In genomic region chr7:123770378-123770777, GRCh38 we compare ENCODE assay signal across 8 cellular contexts. TPM values are rescaled to one million over a fixed set of nuclear protein-coding genes. Genes with fewer than 3 reads are reported as not detected.
A peak's percentile ranks its signal among the peaks of the same experiment; 100 is the strongest.
DNase-seq lines count a peak whose midpoint lies in the region; ATAC-seq, FAIRE-seq and TF ChIP-seq lines count a peak whose summit lies in the region.

No MANE protein-coding gene starts in this region.

- no TSS peak for BruUV-seq in GM12878 (replicated peaks; lab: Mats Ljungman, UMichigan)

- RAD21 ChIA-PET in GM12878 (lab: Charles Lee; ENCODE audit: unreplicated experiment), result interaction anchor here (0.7 to 3.7 kb wide), 6 partner anchors 12 to 94 kb away, joined by 3 to 15 read pairs (median 4); no protein-coding TSS in a partner anchor

- no peaks in the 10 kb centered on the region for H3K4me1 ChIP-seq in GM12878 (ENCODE audit: control insufficient read depth, insufficient read depth, low read length)

- no peaks in the 10 kb centered on the region; the same call in 2 of the 3 replicates for H3K9me3 ChIP-seq in GM12878 (replicated peaks; ENCODE audit: control insufficient read depth, insufficient read depth, low read length)

- H3K79me2 ChIP-seq in GM12878 (ENCODE audit: control insufficient read depth, insufficient read depth, low read length), result no peaks in the 10 kb centered on the region

- H3K4me3 ChIP-seq in GM12878, result no peak overlapping the region

- H2AFZ ChIP-seq in GM12878 (ENCODE audit: control insufficient read depth, low read depth, low read length), result peak overlapping the region; percentile 58

- POLR2A ChIA-PET in GM12878 (lab: Charles Lee), result interaction anchor here (0.6 to 2.9 kb wide), 6 partner anchors 11 to 131 kb away, joined by 3 to 13 read pairs (median 4); partner anchors contain the start of gene WASL

- H3K9ac ChIP-seq in GM12878 (ENCODE audit: control insufficient read depth, insufficient read depth, low read length), result no peak overlapping the region

- TF ChIP-seq RAD21 in GM12878 (IDR thresholded peaks at IDR 0.05; ENCODE audit: insufficient read depth, low read depth, low read length), result no peak

- no peaks in the 10 kb centered on the region for H3K27me3 ChIP-seq in GM12878 (replicated peaks in 1 of 2; ENCODE audit: control insufficient read depth in 2 of 2, insufficient read depth in 2 of 2, low read length in 1 of 2)

- DNase-seq in DMS53 (lab: John Stamatoyannopoulos, UW) (peak; percentile 74), GM12878 (ENCODE audit: low read depth, low spot score) (no peak), stromal cell of bone marrow (ENCODE audit: low read depth) (peak; percentile 62), NCI-H82 treated with DMSO at 0.1 percent for 48 hours (lab: John Stamatoyannopoulos, UW; ENCODE audit: unreplicated experiment) (no peak), occipital lobe (lab: John Stamatoyannopoulos, UW) (no peak), NCI-H2171 (lab: John Stamatoyannopoulos, UW) (no peak)

- intact Hi-C loops in GM12878 (cut with micrococcal nuclease; ENCODE audit: unreplicated experiment), result no loop called here

- no peaks in the 10 kb centered on the region for H3K36me3 ChIP-seq in GM12878 (ENCODE audit: control insufficient read depth in 2 of 2, insufficient read depth in 2 of 2, low read length in 1 of 2)

- H4K20me1 ChIP-seq in GM12878 (ENCODE audit: control insufficient read depth, insufficient read depth), result no peaks in the 10 kb centered on the region

- peak overlapping the region; percentile 30; the same call in 1 of the 2 replicates for H3K4me2 ChIP-seq in GM12878 (ENCODE audit: control insufficient read depth, insufficient read depth)

- no peak overlapping the region; the same call in 1 of the 2 replicates for H3K27ac ChIP-seq in GM12878 (ENCODE audit: control insufficient read depth, insufficient read depth)

- ATAC-seq in GM21381 (IDR thresholded peaks at IDR 0.05; ENCODE audit: unreplicated experiment) (peak; percentile 90), HG03558 (IDR thresholded peaks at IDR 0.05; ENCODE audit: extremely low read depth, unreplicated experiment) (peak; percentile 95), GM12878 (peak; percentile 99)

- CTCF ChIA-PET in GM12878 (lab: Yijun Ruan, JAX), result interaction anchor here (0.7 to 3.1 kb wide), 11 partner anchors 9 to 454 kb away, joined by 3 to 21 read pairs (median 4); partner anchors contain the start of gene WASL

- WGBS in GM12878 (ENCODE audit: insufficient coverage, insufficient replicate concordance, low lambda C conversion rate, missing lambda C conversion rate), result under 1% methylated on average over 8 of the region's 8 CpGs

- in situ Hi-C loops in GM12878 (cut with MboI), result no loop called here

- SMC1A ChIA-PET in GM12878 (lab: Charles Lee; ENCODE audit: uncharacterized antibody, unreplicated experiment), result interaction anchor here (0.7 to 6.1 kb wide), 12 partner anchors 12 to 102 kb away, joined by 3 to 29 read pairs (median 6); partner anchors contain the start of gene WASL

- no peak for TF ChIP-seq POLR2A in GM12878 (IDR thresholded peaks at IDR 0.05; ENCODE audit: low read depth, low read length)

- TF ChIP-seq CTCF in GM12878 (IDR thresholded peaks at IDR 0.05 in 2 of 3, conservative IDR thresholded peaks at IDR 0.05 in 1 of 3; ENCODE audit: control insufficient read depth in 2 of 3, extremely low read depth in 1 of 3, insufficient read depth in 1 of 3, low read depth in 3 of 3, low read length in 3 of 3), result no peak

- peak in 1 of 2 experiments; percentile 47; a peak in 1 of 4 replicates for TF ChIP-seq EP300 in GM12878 (IDR thresholded peaks at IDR 0.05; ENCODE audit: borderline replicate concordance in 1 of 2, control insufficient read depth in 1 of 2, low read depth in 2 of 2, low read length in 2 of 2)

- no peak for FAIRE-seq in GM12878 (lab: Jason Lieb, UNC)

TF ChIP-seq in GM12878, 131 proteins besides CTCF, POLR2A, EP300 and RAD21 (continues in another document):
- TF ChIP-seq DPF2 (IDR thresholded peaks at IDR 0.05), result 0 out of 2 replicates have a peak, but pooled peaks have one; percentile 50
- 0 out of 2 replicates have a peak, but pooled peaks have one; percentile 31 for TF ChIP-seq IRF4 (IDR thresholded peaks at IDR 0.05; ENCODE audit: low read depth, low read length)
- no peak for TF ChIP-seq RUNX3 (IDR thresholded peaks at IDR 0.05; ENCODE audit: low read length)
- TF ChIP-seq RELB (IDR thresholded peaks at IDR 0.05; ENCODE audit: low read depth), result peak; percentile 74
- 0 out of 2 replicates have a peak, but pooled peaks have one; percentile 42 for TF ChIP-seq JUNB (IDR thresholded peaks at IDR 0.05)
- TF ChIP-seq ATF7 (IDR thresholded peaks at IDR 0.05; ENCODE audit: low read depth), result peak; percentile 74
- TF ChIP-seq NFIC (IDR thresholded peaks at IDR 0.05; ENCODE audit: low read depth, low read length), result 0 out of 2 replicates have a peak, but pooled peaks have one; percentile 35
- peak; percentile 81 for TF ChIP-seq EED (IDR thresholded peaks at IDR 0.05; ENCODE audit: low read depth)
- peak; percentile 69; the same call in 1 of the 2 replicates for TF ChIP-seq MTA2 (IDR thresholded peaks at IDR 0.05; ENCODE audit: low read depth)
- no peak for TF ChIP-seq NFXL1 (IDR thresholded peaks at IDR 0.05; ENCODE audit: borderline replicate concordance)
- peak; percentile 81 for TF ChIP-seq IKZF1 (conservative IDR thresholded peaks at IDR 0.05)
- TF ChIP-seq ATF2 (IDR thresholded peaks at IDR 0.05; ENCODE audit: low read length), result peak; percentile 40; the same call in 1 of the 2 replicates
- TF ChIP-seq NBN (IDR thresholded peaks at IDR 0.05), result peak; percentile 81
- no peak for TF ChIP-seq E2F8 (IDR thresholded peaks at IDR 0.05; ENCODE audit: low read depth, partially characterized antibody)
- no peak for TF ChIP-seq SMAD1 (IDR thresholded peaks at IDR 0.05; ENCODE audit: low read depth, partially characterized antibody)
- TF ChIP-seq SIN3A (IDR thresholded peaks at IDR 0.05; ENCODE audit: low read depth, low read length), result no peak

RNA-seq across cellular contexts. Expression of gene WASL, which starts 21.6 kb away (rescaled TPM):
- 22.8 and 24.8 TPM in 2 replicates for total RNA-seq in GM12878 (2013; cell fraction: nucleolus; rRNA removed)
- total RNA-seq in GM12878 (2014; rRNA removed), result 3.1 and 3.2 TPM in 2 replicates
- total RNA-seq in GM12878 (2014; rRNA removed; fragmentation: Illumina TruSeq; extraction: Trizol), result 4.6 and 4.7 TPM in 2 replicates
- total RNA-seq in GM12878 (2021), result 6.4 and 6.5 TPM in 2 replicates
- 1.3 TPM for polyA plus RNA-seq in GM12878 (2011; ENCODE audit: low read depth)
- 4.0 and 5.5 TPM in 2 replicates for polyA plus RNA-seq in GM12878 (2011; rRNA removed)
- polyA plus RNA-seq in GM12878 (2011; cell fraction: cytosol; rRNA removed), result 1.6 and 1.9 TPM in 2 replicates
- polyA plus RNA-seq in GM12878 (2011; cell fraction: nucleus; rRNA removed), result 7.0 and 7.3 TPM in 2 replicates
- polyA plus RNA-seq in GM12878 (2012), result 2.7 and 3.3 TPM in 2 replicates
- 4.3 and 6.4 TPM in 2 replicates for polyA plus RNA-seq in GM12878 (2014; fragmentation: Illumina TruSeq; extraction: Trizol)
- polyA plus RNA-seq in GM12878 (2014; fragmentation: Nextera tagmentation; extraction: Ambion mirVana), result 1 to 10 TPM; 2.0 to 2.1 TPM
- polyA plus RNA-seq in GM12878 (2014; rRNA removed), result 3.0 and 3.2 TPM in 2 replicates
- 1 to 10 TPM; 3.5 TPM for polyA plus RNA-seq in GM12878 (2016; fragmentation: Nextera tagmentation; extraction: Ambion mirVana)
- 3.7 and 4.4 TPM in 2 replicates for polyA minus RNA-seq in GM12878 (2011; rRNA and poly(A)+ RNA removed)
- 2.1 and 3.5 TPM in 2 replicates for polyA minus RNA-seq in GM12878 (2011; cell fraction: cytosol; rRNA and poly(A)+ RNA removed)
- 17.9 and 30.2 TPM in 2 replicates for polyA minus RNA-seq in GM12878 (2011; cell fraction: nucleus; rRNA and poly(A)+ RNA removed)
- 24.3 TPM for total RNA-seq in occipital lobe

Comparison
In these comparisons a context has a peak if more than half of its experiments do, and no peak if none do; other contexts are left out.
1. DNase-seq: peak in DMS53 (single experiment) and stromal cell of bone marrow (single experiment); none in GM12878 (single experiment), NCI-H82 treated with DMSO at 0.1 percent for 48 hours (single experiment), occipital lobe (single experiment) and NCI-H2171 (single experiment).
2. Peak in every context shown above with its lines, with median percentiles within 50 percentile points of each other: ATAC-seq.